ENCODE assay signal across 1 cellular context in the genomic region with DNA sequence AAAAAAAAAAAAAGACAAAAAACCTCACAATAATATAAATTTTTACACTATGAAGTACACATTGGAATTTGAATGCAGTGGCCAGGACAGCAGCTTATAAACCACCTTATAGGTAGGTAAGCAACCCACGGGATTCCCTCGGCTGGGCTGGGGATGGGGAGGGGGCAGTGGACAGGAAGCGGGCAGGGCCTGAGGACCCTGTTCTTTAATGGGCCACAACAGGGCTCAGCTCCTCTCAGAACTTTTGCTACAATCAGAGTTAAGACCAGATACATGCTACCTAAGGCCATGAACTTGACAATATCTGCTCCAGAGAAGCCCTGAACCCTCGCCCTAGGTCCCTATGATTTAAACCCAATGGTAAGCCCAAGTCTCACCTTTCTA.
TF ChIP-seq lines count a peak whose summit lies in the region.

No MANE protein-coding gene starts in this region.

TF ChIP-seq in endothelial cell of umbilical vein, 7 proteins besides CTCF, POLR2A, EP300 and RAD21 (continued from another document):
- no peak for TF ChIP-seq POLR2AphosphoS5 (IDR thresholded peaks at IDR 0.05; ENCODE audit: insufficient read depth, low read depth, low read length)
